19 cellular contexts compared by ENCODE assay signal in genomic region chr18:11219571-11219970, GRCh38.
"Had no signal": no experiment of that assay in that cellular context is flagged by ENCODE, and none has a peak within 500 bp of the region (broad histone marks: within the 10 kb centered on the region; RNA-seq: fewer than 3 reads in every experiment).

No MANE protein-coding gene starts in this region.

- H3K27ac ChIP-seq: SJCRH30 had no signal

- H3K4me3 ChIP-seq: MG63, SJCRH30 had no signal

- H3K36me3 ChIP-seq: MG63, SJCRH30 had no signal

- H3K27me3 ChIP-seq: MG63, SJCRH30 had no signal

- H3K9me3 ChIP-seq: MG63, SJCRH30 had no signal

- H3K4me1 ChIP-seq: SJCRH30 had no signal

- DNase-seq: IMR-90, Karpas-422, KG1, MG63, NCI-H1092 treated with DMSO at 0.1 percent for 48 hours, NCI-H1436, NCI-H187, NCI-H2029, NCI-H2081 treated with DMSO at 0.1 percent for 48 hours, NCI-H2171, NCI-H226, NCI-H446, NCI-H510A, NCI-H524 treated with DMSO at 0.1 percent for 48 hours, NCI-H69, NCI-H774, PC-3, SHP77 treated with DMSO at 0.1 percent for 48 hours, SJCRH30 had no signal
